In the genomic region with DNA sequence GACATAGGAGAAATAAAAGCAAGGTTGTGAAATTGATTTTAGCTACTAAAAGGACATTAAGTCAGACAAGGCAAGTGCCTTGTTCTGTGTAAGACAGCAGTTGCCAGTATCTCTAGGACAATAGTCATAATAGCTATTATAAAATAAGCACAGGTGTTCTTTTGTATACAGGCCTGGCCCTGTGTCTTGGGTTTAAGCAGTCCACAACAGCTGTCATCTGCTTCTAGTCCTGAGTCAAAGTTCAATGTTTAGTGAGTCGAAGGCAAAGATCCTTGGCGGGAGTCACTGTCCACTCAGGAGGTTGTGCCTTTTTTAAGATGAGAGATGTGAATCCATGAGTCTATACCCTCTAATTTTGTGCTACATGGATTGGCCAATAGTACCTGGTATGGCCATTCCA, we compare ENCODE assay signal across 2 cellular contexts.
TF ChIP-seq lines count a peak whose summit lies in the region.

No MANE protein-coding gene starts in this region.

TF ChIP-seq in GM23338, 12 proteins besides CTCF, POLR2A, EP300 and RAD21 (continues in another document):
- TF ChIP-seq STAT1 (IDR thresholded peaks at IDR 0.05; ENCODE audit: unreplicated experiment) (no peak), POLR2AphosphoS5 (IDR thresholded peaks at IDR 0.05; ENCODE audit: low read depth) (no peak), EZH2 (IDR thresholded peaks at IDR 0.05; ENCODE audit: low read depth, unreplicated experiment) (no peak), ZNF114 (CRISPR knock-in tag; IDR thresholded peaks at IDR 0.05) (no peak), EZH2phosphoT487 (IDR thresholded peaks at IDR 0.05; ENCODE audit: unreplicated experiment) (no peak), NANOG (IDR thresholded peaks at IDR 0.05; ENCODE audit: borderline replicate concordance) (no peak), JUNB (IDR thresholded peaks at IDR 0.05; ENCODE audit: unreplicated experiment) (no peak)
- TF ChIP-seq, protein P1, sequence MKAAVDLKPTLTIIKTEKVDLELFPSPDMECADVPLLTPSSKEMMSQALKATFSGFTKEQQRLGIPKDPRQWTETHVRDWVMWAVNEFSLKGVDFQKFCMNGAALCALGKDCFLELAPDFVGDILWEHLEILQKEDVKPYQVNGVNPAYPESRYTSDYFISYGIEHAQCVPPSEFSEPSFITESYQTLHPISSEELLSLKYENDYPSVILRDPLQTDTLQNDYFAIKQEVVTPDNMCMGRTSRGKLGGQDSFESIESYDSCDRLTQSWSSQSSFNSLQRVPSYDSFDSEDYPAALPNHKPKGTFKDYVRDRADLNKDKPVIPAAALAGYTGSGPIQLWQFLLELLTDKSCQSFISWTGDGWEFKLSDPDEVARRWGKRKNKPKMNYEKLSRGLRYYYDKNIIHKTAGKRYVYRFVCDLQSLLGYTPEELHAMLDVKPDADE (IDR thresholded peaks at IDR 0.05) = no peak
- TF ChIP-seq, protein P2, sequence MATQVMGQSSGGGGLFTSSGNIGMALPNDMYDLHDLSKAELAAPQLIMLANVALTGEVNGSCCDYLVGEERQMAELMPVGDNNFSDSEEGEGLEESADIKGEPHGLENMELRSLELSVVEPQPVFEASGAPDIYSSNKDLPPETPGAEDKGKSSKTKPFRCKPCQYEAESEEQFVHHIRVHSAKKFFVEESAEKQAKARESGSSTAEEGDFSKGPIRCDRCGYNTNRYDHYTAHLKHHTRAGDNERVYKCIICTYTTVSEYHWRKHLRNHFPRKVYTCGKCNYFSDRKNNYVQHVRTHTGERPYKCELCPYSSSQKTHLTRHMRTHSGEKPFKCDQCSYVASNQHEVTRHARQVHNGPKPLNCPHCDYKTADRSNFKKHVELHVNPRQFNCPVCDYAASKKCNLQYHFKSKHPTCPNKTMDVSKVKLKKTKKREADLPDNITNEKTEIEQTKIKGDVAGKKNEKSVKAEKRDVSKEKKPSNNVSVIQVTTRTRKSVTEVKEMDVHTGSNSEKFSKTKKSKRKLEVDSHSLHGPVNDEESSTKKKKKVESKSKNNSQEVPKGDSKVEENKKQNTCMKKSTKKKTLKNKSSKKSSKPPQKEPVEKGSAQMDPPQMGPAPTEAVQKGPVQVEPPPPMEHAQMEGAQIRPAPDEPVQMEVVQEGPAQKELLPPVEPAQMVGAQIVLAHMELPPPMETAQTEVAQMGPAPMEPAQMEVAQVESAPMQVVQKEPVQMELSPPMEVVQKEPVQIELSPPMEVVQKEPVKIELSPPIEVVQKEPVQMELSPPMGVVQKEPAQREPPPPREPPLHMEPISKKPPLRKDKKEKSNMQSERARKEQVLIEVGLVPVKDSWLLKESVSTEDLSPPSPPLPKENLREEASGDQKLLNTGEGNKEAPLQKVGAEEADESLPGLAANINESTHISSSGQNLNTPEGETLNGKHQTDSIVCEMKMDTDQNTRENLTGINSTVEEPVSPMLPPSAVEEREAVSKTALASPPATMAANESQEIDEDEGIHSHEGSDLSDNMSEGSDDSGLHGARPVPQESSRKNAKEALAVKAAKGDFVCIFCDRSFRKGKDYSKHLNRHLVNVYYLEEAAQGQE (IDR thresholded peaks at IDR 0.05; ENCODE audit: unreplicated experiment) = no peak
- TF ChIP-seq, protein P3, sequence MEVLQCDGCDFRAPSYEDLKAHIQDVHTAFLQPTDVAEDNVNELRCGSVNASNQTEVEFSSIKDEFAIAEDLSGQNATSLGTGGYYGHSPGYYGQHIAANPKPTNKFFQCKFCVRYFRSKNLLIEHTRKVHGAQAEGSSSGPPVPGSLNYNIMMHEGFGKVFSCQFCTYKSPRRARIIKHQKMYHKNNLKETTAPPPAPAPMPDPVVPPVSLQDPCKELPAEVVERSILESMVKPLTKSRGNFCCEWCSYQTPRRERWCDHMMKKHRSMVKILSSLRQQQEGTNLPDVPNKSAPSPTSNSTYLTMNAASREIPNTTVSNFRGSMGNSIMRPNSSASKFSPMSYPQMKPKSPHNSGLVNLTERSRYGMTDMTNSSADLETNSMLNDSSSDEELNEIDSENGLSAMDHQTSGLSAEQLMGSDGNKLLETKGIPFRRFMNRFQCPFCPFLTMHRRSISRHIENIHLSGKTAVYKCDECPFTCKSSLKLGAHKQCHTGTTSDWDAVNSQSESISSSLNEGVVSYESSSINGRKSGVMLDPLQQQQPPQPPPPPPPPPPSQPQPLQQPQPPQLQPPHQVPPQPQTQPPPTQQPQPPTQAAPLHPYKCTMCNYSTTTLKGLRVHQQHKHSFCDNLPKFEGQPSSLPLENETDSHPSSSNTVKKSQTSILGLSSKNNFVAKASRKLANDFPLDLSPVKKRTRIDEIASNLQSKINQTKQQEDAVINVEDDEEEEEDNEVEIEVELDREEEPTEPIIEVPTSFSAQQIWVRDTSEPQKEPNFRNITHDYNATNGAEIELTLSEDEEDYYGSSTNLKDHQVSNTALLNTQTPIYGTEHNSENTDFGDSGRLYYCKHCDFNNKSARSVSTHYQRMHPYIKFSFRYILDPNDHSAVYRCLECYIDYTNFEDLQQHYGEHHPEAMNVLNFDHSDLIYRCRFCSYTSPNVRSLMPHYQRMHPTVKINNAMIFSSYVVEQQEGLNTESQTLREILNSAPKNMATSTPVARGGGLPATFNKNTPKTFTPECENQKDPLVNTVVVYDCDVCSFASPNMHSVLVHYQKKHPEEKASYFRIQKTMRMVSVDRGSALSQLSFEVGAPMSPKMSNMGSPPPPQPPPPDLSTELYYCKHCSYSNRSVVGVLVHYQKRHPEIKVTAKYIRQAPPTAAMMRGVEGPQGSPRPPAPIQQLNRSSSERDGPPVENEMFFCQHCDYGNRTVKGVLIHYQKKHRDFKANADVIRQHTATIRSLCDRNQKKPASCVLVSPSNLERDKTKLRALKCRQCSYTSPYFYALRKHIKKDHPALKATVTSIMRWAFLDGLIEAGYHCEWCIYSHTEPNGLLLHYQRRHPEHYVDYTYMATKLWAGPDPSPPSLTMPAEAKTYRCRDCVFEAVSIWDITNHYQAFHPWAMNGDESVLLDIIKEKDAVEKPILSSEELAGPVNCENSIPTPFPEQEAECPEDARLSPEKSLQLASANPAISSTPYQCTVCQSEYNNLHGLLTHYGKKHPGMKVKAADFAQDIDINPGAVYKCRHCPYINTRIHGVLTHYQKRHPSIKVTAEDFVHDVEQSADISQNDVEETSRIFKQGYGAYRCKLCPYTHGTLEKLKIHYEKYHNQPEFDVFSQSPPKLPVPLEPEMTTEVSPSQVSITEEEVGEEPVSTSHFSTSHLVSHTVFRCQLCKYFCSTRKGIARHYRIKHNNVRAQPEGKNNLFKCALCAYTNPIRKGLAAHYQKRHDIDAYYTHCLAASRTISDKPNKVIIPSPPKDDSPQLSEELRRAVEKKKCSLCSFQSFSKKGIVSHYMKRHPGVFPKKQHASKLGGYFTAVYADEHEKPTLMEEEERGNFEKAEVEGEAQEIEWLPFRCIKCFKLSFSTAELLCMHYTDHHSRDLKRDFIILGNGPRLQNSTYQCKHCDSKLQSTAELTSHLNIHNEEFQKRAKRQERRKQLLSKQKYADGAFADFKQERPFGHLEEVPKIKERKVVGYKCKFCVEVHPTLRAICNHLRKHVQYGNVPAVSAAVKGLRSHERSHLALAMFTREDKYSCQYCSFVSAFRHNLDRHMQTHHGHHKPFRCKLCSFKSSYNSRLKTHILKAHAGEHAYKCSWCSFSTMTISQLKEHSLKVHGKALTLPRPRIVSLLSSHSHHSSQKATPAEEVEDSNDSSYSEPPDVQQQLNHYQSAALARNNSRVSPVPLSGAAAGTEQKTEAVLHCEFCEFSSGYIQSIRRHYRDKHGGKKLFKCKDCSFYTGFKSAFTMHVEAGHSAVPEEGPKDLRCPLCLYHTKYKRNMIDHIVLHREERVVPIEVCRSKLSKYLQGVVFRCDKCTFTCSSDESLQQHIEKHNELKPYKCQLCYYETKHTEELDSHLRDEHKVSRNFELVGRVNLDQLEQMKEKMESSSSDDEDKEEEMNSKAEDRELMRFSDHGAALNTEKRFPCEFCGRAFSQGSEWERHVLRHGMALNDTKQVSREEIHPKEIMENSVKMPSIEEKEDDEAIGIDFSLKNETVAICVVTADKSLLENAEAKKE (CRISPR knock-in tag; IDR thresholded peaks at IDR 0.05) = no peak

TF ChIP-seq in H1, 55 proteins besides CTCF, POLR2A, EP300 and RAD21:
- TF ChIP-seq CBX5 (IDR thresholded peaks at IDR 0.05; ENCODE audit: low read depth, low read length) (no peak), CTBP2 (IDR thresholded peaks at IDR 0.05; ENCODE audit: borderline replicate concordance, insufficient read depth, insufficient read length, low read length) (no peak), RFX5 (IDR thresholded peaks at IDR 0.05; ENCODE audit: borderline replicate concordance, low read depth, low read length) (no peak), GABPA (IDR thresholded peaks at IDR 0.05; ENCODE audit: borderline replicate concordance, insufficient read depth, low read length) (no peak), JUN (IDR thresholded peaks at IDR 0.05; ENCODE audit: low read depth, low read length) (no peak), NRF1 (IDR thresholded peaks at IDR 0.05; ENCODE audit: low read depth, low read length) (no peak), NANOG (IDR thresholded peaks at IDR 0.05; ENCODE audit: insufficient read depth, low read depth, low read length, poor library complexity, severe bottlenecking) (no peak), CHD2 (IDR thresholded peaks at IDR 0.05; ENCODE audit: low read length) (no peak), CEBPB (IDR thresholded peaks at IDR 0.05; ENCODE audit: low read depth, low read length) (no peak), ASH2L (IDR thresholded peaks at IDR 0.05; ENCODE audit: low read length) (no peak), USF2 (IDR thresholded peaks at IDR 0.05; ENCODE audit: low read length) (no peak), KDM1A (IDR thresholded peaks at IDR 0.05; ENCODE audit: borderline replicate concordance, low read length) (no peak), PHF8 (conservative IDR thresholded peaks at IDR 0.05; ENCODE audit: low read depth, low read length) (no peak), TAF1 (IDR thresholded peaks at IDR 0.05; ENCODE audit: low read depth, low read length) (no peak), CBX8 (IDR thresholded peaks at IDR 0.05; ENCODE audit: borderline replicate concordance, low read depth, low read length) (no peak), SP2 (IDR thresholded peaks at IDR 0.05; ENCODE audit: low read length) (no peak), E2F6 (IDR thresholded peaks at IDR 0.05) (no peak), BACH1 (IDR thresholded peaks at IDR 0.05; ENCODE audit: low read length) (no peak)
TF ChIP-seq in H1: peak in this region for 0.
